Comparison of ENCODE assay signal across 1 cellular context in genomic region chr17:50681260-50682200, GRCh38.
A peak's percentile ranks its signal among the peaks of the same experiment; 100 is the strongest.
TF ChIP-seq lines count a peak whose summit lies in the region.

No MANE protein-coding gene starts in this region.

TF ChIP-seq in HepG2, 621 proteins besides CTCF, POLR2A, EP300 and RAD21 (continued from another document and continues in another):
- TF ChIP-seq ZNF142 (CRISPR knock-in tag; IDR thresholded peaks at IDR 0.05), result no peak
- no peak for TF ChIP-seq HMGXB3 (CRISPR knock-in tag; IDR thresholded peaks at IDR 0.05; ENCODE audit: borderline replicate concordance)
- TF ChIP-seq, protein P1, sequence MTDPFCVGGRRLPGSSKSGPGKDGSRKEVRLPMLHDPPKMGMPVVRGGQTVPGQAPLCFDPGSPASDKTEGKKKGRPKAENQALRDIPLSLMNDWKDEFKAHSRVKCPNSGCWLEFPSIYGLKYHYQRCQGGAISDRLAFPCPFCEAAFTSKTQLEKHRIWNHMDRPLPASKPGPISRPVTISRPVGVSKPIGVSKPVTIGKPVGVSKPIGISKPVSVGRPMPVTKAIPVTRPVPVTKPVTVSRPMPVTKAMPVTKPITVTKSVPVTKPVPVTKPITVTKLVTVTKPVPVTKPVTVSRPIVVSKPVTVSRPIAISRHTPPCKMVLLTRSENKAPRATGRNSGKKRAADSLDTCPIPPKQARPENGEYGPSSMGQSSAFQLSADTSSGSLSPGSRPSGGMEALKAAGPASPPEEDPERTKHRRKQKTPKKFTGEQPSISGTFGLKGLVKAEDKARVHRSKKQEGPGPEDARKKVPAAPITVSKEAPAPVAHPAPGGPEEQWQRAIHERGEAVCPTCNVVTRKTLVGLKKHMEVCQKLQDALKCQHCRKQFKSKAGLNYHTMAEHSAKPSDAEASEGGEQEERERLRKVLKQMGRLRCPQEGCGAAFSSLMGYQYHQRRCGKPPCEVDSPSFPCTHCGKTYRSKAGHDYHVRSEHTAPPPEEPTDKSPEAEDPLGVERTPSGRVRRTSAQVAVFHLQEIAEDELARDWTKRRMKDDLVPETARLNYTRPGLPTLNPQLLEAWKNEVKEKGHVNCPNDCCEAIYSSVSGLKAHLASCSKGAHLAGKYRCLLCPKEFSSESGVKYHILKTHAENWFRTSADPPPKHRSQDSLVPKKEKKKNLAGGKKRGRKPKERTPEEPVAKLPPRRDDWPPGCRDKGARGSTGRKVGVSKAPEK (CRISPR knock-in tag; IDR thresholded peaks at IDR 0.05; ENCODE audit: borderline replicate concordance), result no peak
- TF ChIP-seq ZC3H4 (CRISPR knock-in tag; IDR thresholded peaks at IDR 0.05; ENCODE audit: borderline replicate concordance), result no peak
- no peak for TF ChIP-seq ZNF614 (CRISPR knock-in tag; IDR thresholded peaks at IDR 0.05; ENCODE audit: borderline replicate concordance)
- TF ChIP-seq KLF12 (CRISPR knock-in tag; IDR thresholded peaks at IDR 0.05; ENCODE audit: borderline replicate concordance), result no peak
- TF ChIP-seq ZNF776 (CRISPR knock-in tag; IDR thresholded peaks at IDR 0.05), result no peak
- no peak for TF ChIP-seq STAT5B (CRISPR knock-in tag; IDR thresholded peaks at IDR 0.05)
- TF ChIP-seq ERF (CRISPR knock-in tag; IDR thresholded peaks at IDR 0.05), result no peak
- TF ChIP-seq MYNN (CRISPR knock-in tag; IDR thresholded peaks at IDR 0.05; ENCODE audit: low read depth), result no peak
- no peak for TF ChIP-seq EEA1 (CRISPR knock-in tag; IDR thresholded peaks at IDR 0.05; ENCODE audit: borderline replicate concordance)
- no peak for TF ChIP-seq ZNF17 (CRISPR knock-in tag; IDR thresholded peaks at IDR 0.05)
- no peak for TF ChIP-seq ZNF10 (CRISPR knock-in tag; IDR thresholded peaks at IDR 0.05; ENCODE audit: borderline replicate concordance, low read depth)
- TF ChIP-seq ZNF687 (CRISPR knock-in tag; IDR thresholded peaks at IDR 0.05), result peak; percentile 21; the same call in 1 of the 2 replicates
- TF ChIP-seq FLYWCH1 (CRISPR knock-in tag; IDR thresholded peaks at IDR 0.05), result no peak
- no peak for TF ChIP-seq ZNF674 (CRISPR knock-in tag; IDR thresholded peaks at IDR 0.05; ENCODE audit: low read depth)
- TF ChIP-seq POGZ (CRISPR knock-in tag; IDR thresholded peaks at IDR 0.05), result no peak
- TF ChIP-seq ZEB1 (IDR thresholded peaks at IDR 0.05; ENCODE audit: insufficient replicate concordance, low read depth), result no peak
- no peak for TF ChIP-seq BCLAF1 (IDR thresholded peaks at IDR 0.05)
- no peak for TF ChIP-seq ZSCAN22 (CRISPR knock-in tag; IDR thresholded peaks at IDR 0.05)
- TF ChIP-seq ZBTB14 (CRISPR knock-in tag; IDR thresholded peaks at IDR 0.05), result no peak
- TF ChIP-seq, protein P2, sequence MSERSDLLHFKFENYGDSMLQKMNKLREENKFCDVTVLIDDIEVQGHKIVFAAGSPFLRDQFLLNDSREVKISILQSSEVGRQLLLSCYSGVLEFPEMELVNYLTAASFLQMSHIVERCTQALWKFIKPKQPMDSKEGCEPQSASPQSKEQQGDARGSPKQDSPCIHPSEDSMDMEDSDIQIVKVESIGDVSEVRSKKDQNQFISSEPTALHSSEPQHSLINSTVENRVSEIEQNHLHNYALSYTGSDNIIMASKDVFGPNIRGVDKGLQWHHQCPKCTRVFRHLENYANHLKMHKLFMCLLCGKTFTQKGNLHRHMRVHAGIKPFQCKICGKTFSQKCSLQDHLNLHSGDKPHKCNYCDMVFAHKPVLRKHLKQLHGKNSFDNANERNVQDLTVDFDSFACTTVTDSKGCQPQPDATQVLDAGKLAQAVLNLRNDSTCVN (CRISPR knock-in tag; IDR thresholded peaks at IDR 0.05; ENCODE audit: borderline replicate concordance), result 0 out of 2 replicates have a peak, but pooled peaks have one; percentile 36
- TF ChIP-seq EED (CRISPR knock-in tag; IDR thresholded peaks at IDR 0.05), result 0 out of 2 replicates have a peak, but pooled peaks have one; percentile 25
- 0 out of 2 replicates have a peak, but pooled peaks have one; percentile 35 for TF ChIP-seq ELF3 (CRISPR knock-in tag; IDR thresholded peaks at IDR 0.05)
- TF ChIP-seq, protein P3, sequence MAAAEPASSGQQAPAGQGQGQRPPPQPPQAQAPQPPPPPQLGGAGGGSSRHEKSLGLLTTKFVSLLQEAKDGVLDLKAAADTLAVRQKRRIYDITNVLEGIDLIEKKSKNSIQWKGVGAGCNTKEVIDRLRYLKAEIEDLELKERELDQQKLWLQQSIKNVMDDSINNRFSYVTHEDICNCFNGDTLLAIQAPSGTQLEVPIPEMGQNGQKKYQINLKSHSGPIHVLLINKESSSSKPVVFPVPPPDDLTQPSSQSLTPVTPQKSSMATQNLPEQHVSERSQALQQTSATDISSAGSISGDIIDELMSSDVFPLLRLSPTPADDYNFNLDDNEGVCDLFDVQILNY (CRISPR knock-in tag; conservative IDR thresholded peaks at IDR 0.05), result no peak
- TF ChIP-seq MZF1 (CRISPR knock-in tag; IDR thresholded peaks at IDR 0.05; ENCODE audit: borderline replicate concordance), result no peak
- TF ChIP-seq ZNF777 (CRISPR knock-in tag; IDR thresholded peaks at IDR 0.05), result no peak
- TF ChIP-seq ZNF143 (CRISPR knock-in tag; IDR thresholded peaks at IDR 0.05), result no peak
- TF ChIP-seq YEATS4 (CRISPR knock-in tag; IDR thresholded peaks at IDR 0.05; ENCODE audit: borderline replicate concordance), result no peak
- TF ChIP-seq ZNF160 (CRISPR knock-in tag; IDR thresholded peaks at IDR 0.05), result no peak
- no peak for TF ChIP-seq RELA (CRISPR knock-in tag; IDR thresholded peaks at IDR 0.05)
